ENCODE assay signal across 38 cellular contexts in genomic region chr12:11182529-11182928, GRCh38. TPM values are rescaled to one million over a fixed set of nuclear protein-coding genes. Genes with fewer than 3 reads are reported as not detected.
"Had no signal": no experiment of that assay in that cellular context is flagged by ENCODE, and none has a peak within 500 bp of the region (broad histone marks: within the 10 kb centered on the region; RNA-seq: fewer than 3 reads in every experiment).

No MANE protein-coding gene starts in this region.

- H3K4me3 Mint-ChIP-seq: activated CD4-positive, alpha-beta memory T cell treated with anti-CD3 and anti-CD28 coated beads for 36 hours; activated CD8-positive, alpha-beta memory T cell treated with anti-CD3 and anti-CD28 coated beads, Interleukin-2, amount 10 ng/mL, durations not matched to agents 7 days and 5 days; activated CD8-positive, alpha-beta T cell treated with anti-CD3 and anti-CD28 coated beads, Interleukin-2, amount 10 ng/mL, durations not matched to agents 7 days and 5 days; activated naive CD4-positive, alpha-beta T cell treated with anti-CD3 and anti-CD28 coated beads for 36 hours; activated naive CD4-positive, alpha-beta T cell treated with anti-CD3 and anti-CD28 coated beads, Interleukin-2, amount 50 U/mL, for 24 hours; activated naive CD8-positive, alpha-beta T cell treated with anti-CD3 and anti-CD28 coated beads for 36 hours; activated naive CD8-positive, alpha-beta T cell treated with anti-CD3 and anti-CD28 coated beads, Interleukin-2, amount 50 U/mL, for 24 hours; activated T-helper 1 cell treated with anti-CD3 and anti-CD28 coated beads, Interleukin-12 subunit alpha, Interleukin-12 subunit beta, Interleukin-2, Interleukin-4 antibody, amounts not matched to agents 30 ng/mL and 10 ng/mL and 1 ng/mL, durations not matched to agents 14 hours and 24 hours and 36 hours; brain; central memory CD8-positive, alpha-beta T cell; dendritic cell treated with granulocyte-macrophage colony-stimulating factor and Interleukin-4, amounts not matched to agents 40 ng/mL and 50 ng/mL, for 4 days; endodermal cell; WTC11 had no signal

- H3K9me3 Mint-ChIP-seq: activated CD4-positive, alpha-beta memory T cell treated with anti-CD3 and anti-CD28 coated beads for 36 hours; activated naive CD4-positive, alpha-beta T cell treated with anti-CD3 and anti-CD28 coated beads for 36 hours; activated naive CD4-positive, alpha-beta T cell treated with anti-CD3 and anti-CD28 coated beads, Interleukin-2, amount 50 U/mL, for 24 hours; activated naive CD8-positive, alpha-beta T cell treated with anti-CD3 and anti-CD28 coated beads for 36 hours; activated naive CD8-positive, alpha-beta T cell treated with anti-CD3 and anti-CD28 coated beads, Interleukin-2, amount 50 U/mL, for 24 hours; activated T-helper 1 cell treated with anti-CD3 and anti-CD28 coated beads, Interleukin-12 subunit alpha, Interleukin-12 subunit beta, Interleukin-2, Interleukin-4 antibody, amounts not matched to agents 30 ng/mL and 10 ng/mL and 1 ng/mL, durations not matched to agents 14 hours and 24 hours and 36 hours; activated T-helper 2 cell treated with anti-CD3 and anti-CD28 coated beads, Interferon-gamma antibody, Interleukin-2, Interleukin-4, amounts not matched to agents 10 μg/mL and 5 μg/mL and 100 μg/mL, durations not matched to agents 14 hours and 24 hours and 36 hours; brain; central memory CD8-positive, alpha-beta T cell; dendritic cell treated with granulocyte-macrophage colony-stimulating factor and Interleukin-4, amounts not matched to agents 40 ng/mL and 50 ng/mL, for 4 days; endodermal cell; WTC11 had no signal

- H3K4me1 ChIP-seq: adrenal gland, ascending aorta, breast epithelium, esophagus muscularis mucosa, gastroesophageal sphincter, heart right ventricle had no signal

- H3K36me3 Mint-ChIP-seq: activated naive CD4-positive, alpha-beta T cell treated with anti-CD3 and anti-CD28 coated beads, Interleukin-2, amount 50 U/mL, for 24 hours; brain; WTC11 had no signal

- H3K36me3 ChIP-seq: adrenal gland, ascending aorta, breast epithelium, esophagus muscularis mucosa, gastroesophageal sphincter, heart right ventricle had no signal

- H3K27ac Mint-ChIP-seq: activated CD4-positive, alpha-beta memory T cell treated with anti-CD3 and anti-CD28 coated beads for 36 hours; activated CD8-positive, alpha-beta memory T cell treated with anti-CD3 and anti-CD28 coated beads, Interleukin-2, amount 10 ng/mL, durations not matched to agents 7 days and 5 days; activated CD8-positive, alpha-beta T cell treated with anti-CD3 and anti-CD28 coated beads, Interleukin-2, amount 10 ng/mL, durations not matched to agents 7 days and 5 days; activated naive CD4-positive, alpha-beta T cell treated with anti-CD3 and anti-CD28 coated beads for 36 hours; activated naive CD4-positive, alpha-beta T cell treated with anti-CD3 and anti-CD28 coated beads, Interleukin-2, amount 50 U/mL, for 24 hours; activated naive CD8-positive, alpha-beta T cell treated with anti-CD3 and anti-CD28 coated beads for 36 hours; activated naive CD8-positive, alpha-beta T cell treated with anti-CD3 and anti-CD28 coated beads, Interleukin-2, amount 50 U/mL, for 24 hours; activated T-helper 1 cell treated with anti-CD3 and anti-CD28 coated beads, Interleukin-12 subunit alpha, Interleukin-12 subunit beta, Interleukin-2, Interleukin-4 antibody, amounts not matched to agents 30 ng/mL and 10 ng/mL and 1 ng/mL, durations not matched to agents 14 hours and 24 hours and 36 hours; activated T-helper 2 cell treated with anti-CD3 and anti-CD28 coated beads, Interferon-gamma antibody, Interleukin-2, Interleukin-4, amounts not matched to agents 10 μg/mL and 5 μg/mL and 100 μg/mL, durations not matched to agents 14 hours and 24 hours and 36 hours; brain; dendritic cell treated with granulocyte-macrophage colony-stimulating factor and Interleukin-4, amounts not matched to agents 40 ng/mL and 50 ng/mL, for 4 days; endodermal cell; WTC11 had no signal

- ATAC-seq: activated CD8-positive, alpha-beta memory T cell treated with anti-CD3 and anti-CD28 coated beads, Interleukin-2, amount 10 ng/mL, durations not matched to agents 7 days and 5 days; activated CD8-positive, alpha-beta T cell treated with anti-CD3 and anti-CD28 coated beads, Interleukin-2, amount 10 ng/mL, durations not matched to agents 7 days and 5 days; activated naive CD8-positive, alpha-beta T cell treated with anti-CD3 and anti-CD28 coated beads, Interleukin-2, amount 50 U/mL, for 24 hours; gastroesophageal sphincter; heart right ventricle; WTC11 had no signal

- H3K4me1 Mint-ChIP-seq: activated naive CD4-positive, alpha-beta T cell treated with anti-CD3 and anti-CD28 coated beads, Interleukin-2, amount 50 U/mL, for 24 hours; brain; central memory CD8-positive, alpha-beta T cell; endodermal cell had no signal

- H3K9me3 ChIP-seq: adrenal gland, ascending aorta, breast epithelium, esophagus muscularis mucosa, gastroesophageal sphincter, heart right ventricle had no signal

- H3K27ac ChIP-seq: adrenal gland, ascending aorta, breast epithelium, coronary artery, dorsolateral prefrontal cortex, esophagus muscularis mucosa, gastroesophageal sphincter, heart right ventricle had no signal

- H3K27me3 ChIP-seq: adrenal gland, ascending aorta, breast epithelium, dorsolateral prefrontal cortex, esophagus muscularis mucosa, gastroesophageal sphincter, heart right ventricle had no signal

- H3K4me3 ChIP-seq: adrenal gland, ascending aorta, breast epithelium, coronary artery, dorsolateral prefrontal cortex, esophagus muscularis mucosa, gastroesophageal sphincter, heart right ventricle had no signal

- DNase-seq: activated CD4-positive, alpha-beta memory T cell treated with anti-CD3 and anti-CD28 coated beads for 36 hours; activated CD4-positive, alpha-beta T cell treated with anti-CD3 and anti-CD28 coated beads for 1 hour; activated CD4-positive, alpha-beta T cell treated with anti-CD3 and anti-CD28 coated beads for 48 hours; activated CD4-positive, alpha-beta T cell treated with anti-CD3 and anti-CD28 coated beads, Interleukin-2, amount 50 U/mL, for 1 hour; activated CD8-positive, alpha-beta memory T cell treated with anti-CD3 and anti-CD28 coated beads, Interleukin-2, amount 10 ng/mL, durations not matched to agents 7 days and 5 days; activated CD8-positive, alpha-beta memory T cell treated with anti-CD3 and anti-CD28 coated beads, Interleukin-2, amount 50 U/mL, for 4 hours; activated CD8-positive, alpha-beta T cell treated with anti-CD3 and anti-CD28 coated beads, Interleukin-2, amount 10 ng/mL, durations not matched to agents 7 days and 5 days; activated effector memory CD4-positive, alpha-beta T cell treated with anti-CD3 and anti-CD28 coated beads, Interleukin-2, amount 50 U/mL, for 16 hours; activated naive CD4-positive, alpha-beta T cell treated with anti-CD3 and anti-CD28 coated beads for 36 hours; activated naive CD8-positive, alpha-beta T cell treated with anti-CD3 and anti-CD28 coated beads for 36 hours; activated naive CD8-positive, alpha-beta T cell treated with anti-CD3 and anti-CD28 coated beads, Interleukin-2, amount 50 U/mL, for 24 hours; activated T-cell treated with anti-CD3 and anti-CD28 coated beads, Interleukin-2, amount 50 U/mL, for 1 hour; activated T-cell treated with anti-CD3 and anti-CD28 coated beads, Interleukin-2, amount 50 U/mL, for 48 hours; adrenal gland; dorsolateral prefrontal cortex; effector memory CD4-positive, alpha-beta T cell; endodermal cell; erythroblast; foreskin melanocyte; heart right ventricle; T-helper 2 cell had no signal

- H3K27me3 Mint-ChIP-seq: activated CD4-positive, alpha-beta memory T cell treated with anti-CD3 and anti-CD28 coated beads for 36 hours; activated naive CD4-positive, alpha-beta T cell treated with anti-CD3 and anti-CD28 coated beads, Interleukin-2, amount 50 U/mL, for 24 hours; activated naive CD8-positive, alpha-beta T cell treated with anti-CD3 and anti-CD28 coated beads for 36 hours; activated naive CD8-positive, alpha-beta T cell treated with anti-CD3 and anti-CD28 coated beads, Interleukin-2, amount 50 U/mL, for 24 hours; brain; central memory CD8-positive, alpha-beta T cell; dendritic cell treated with granulocyte-macrophage colony-stimulating factor and Interleukin-4, amounts not matched to agents 40 ng/mL and 50 ng/mL, for 4 days had no signal

RNA-seq across cellular contexts. Expression of gene TAS2R42, which starts 4.2 kb away (rescaled TPM):
- total RNA-seq: activated CD4-positive, alpha-beta memory T cell treated with anti-CD3 and anti-CD28 coated beads for 36 hours; activated CD8-positive, alpha-beta memory T cell treated with anti-CD3 and anti-CD28 coated beads for 36 hours; activated CD8-positive, alpha-beta memory T cell treated with anti-CD3 and anti-CD28 coated beads, Interleukin-2, amount 10 ng/mL, durations not matched to agents 7 days and 5 days; activated CD8-positive, alpha-beta T cell treated with anti-CD3 and anti-CD28 coated beads, Interleukin-2, amount 10 ng/mL, durations not matched to agents 7 days and 5 days; activated naive CD4-positive, alpha-beta T cell treated with anti-CD3 and anti-CD28 coated beads for 36 hours; activated naive CD8-positive, alpha-beta T cell treated with anti-CD3 and anti-CD28 coated beads for 36 hours; activated T-helper 1 cell treated with anti-CD3 and anti-CD28 coated beads, Interleukin-12 subunit alpha, Interleukin-12 subunit beta, Interleukin-2, Interleukin-4 antibody, amounts not matched to agents 30 ng/mL and 10 ng/mL and 1 ng/mL, durations not matched to agents 14 hours and 24 hours and 36 hours; activated T-helper 2 cell treated with anti-CD3 and anti-CD28 coated beads, Interferon-gamma antibody, Interleukin-2, Interleukin-4, amounts not matched to agents 10 μg/mL and 5 μg/mL and 100 μg/mL, durations not matched to agents 14 hours and 24 hours and 36 hours; adrenal gland; ascending aorta; breast epithelium; cardiac septum; cerebellum; dorsolateral prefrontal cortex; endodermal cell; esophagus muscularis mucosa; gastroesophageal sphincter; glomerular endothelial cell; heart right ventricle; T-helper 1 cell treated with Interleukin-12 subunit alpha and Interleukin-12 subunit beta and Interleukin-4 antibody, amounts not matched to agents 30 ng/mL and 1 ng/mL, for 36 hours; WTC11 had no signal
- polyA plus RNA-seq: adrenal gland, heart right ventricle had no signal

RNA-seq across cellular contexts. Expression of gene TAS2R30, which starts 48.1 kb away (rescaled TPM):
- polyA plus RNA-seq: heart right ventricle had no signal
